10 cellular contexts compared by ENCODE assay signal in the genomic region with DNA sequence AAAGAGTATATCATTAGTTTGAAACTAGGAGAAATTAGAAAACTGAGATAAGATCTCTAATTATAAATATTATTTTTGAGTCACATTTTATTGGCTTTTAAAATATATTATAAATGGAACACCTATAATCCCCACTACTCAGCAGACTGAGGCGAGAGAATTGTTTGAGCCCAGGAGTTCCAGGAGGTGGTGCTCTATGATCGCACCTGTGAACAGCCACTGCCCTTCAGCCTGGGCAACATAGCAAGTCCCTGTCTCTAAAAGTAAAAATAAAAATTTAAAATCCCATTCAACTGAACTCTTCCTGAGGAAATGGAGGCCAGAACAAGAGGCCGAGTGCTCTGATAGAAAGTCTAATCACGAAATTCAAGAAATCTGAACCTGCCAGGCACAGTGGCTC. TPM values are rescaled to one million over a fixed set of nuclear protein-coding genes. Genes with fewer than 3 reads are reported as not detected.
A peak's percentile ranks its signal among the peaks of the same experiment; 100 is the strongest.
DNase-seq lines count a peak whose midpoint lies in the region; TF ChIP-seq lines count a peak whose summit lies in the region.
"Had no signal": no experiment of that assay in that cellular context is flagged by ENCODE, and none has a peak within 500 bp of the region (broad histone marks: within the 10 kb centered on the region; RNA-seq: fewer than 3 reads in every experiment).

No MANE protein-coding gene starts in this region.

- H3K4me3 ChIP-seq in left ventricle myocardium inferior = no peak overlapping the region
- no peak overlapping the region for H3K4me3 ChIP-seq in right atrium auricular region
- H3K4me3 ChIP-seq: thyroid gland had no signal

- TF ChIP-seq CTCF in left ventricle myocardium inferior (IDR thresholded peaks at IDR 0.05; ENCODE audit: borderline replicate concordance) (peak; percentile 33), right atrium auricular region (IDR thresholded peaks at IDR 0.05) (no peak)

- H3K27me3 ChIP-seq in left ventricle myocardium inferior (ENCODE audit: low read depth) = no peaks in the 10 kb centered on the region
- no peaks in the 10 kb centered on the region for H3K27me3 ChIP-seq in right atrium auricular region
- H3K27me3 ChIP-seq: thyroid gland had no signal

- intact Hi-C loops in left ventricle myocardium inferior (cut with micrococcal nuclease) = loop anchor here (5.0 kb wide), 1 partner anchor 401 kb away; no protein-coding TSS in a partner anchor

- DNase-seq in left ventricle myocardium inferior (no peak), right atrium auricular region (ENCODE audit: low spot score) (no peak), OCI-M1 (lab: John Stamatoyannopoulos, UW) (peak; percentile 69), erythroblast (lab: John Stamatoyannopoulos, UW) (peak; percentile 48 to 69), NCI-H2081 (lab: John Stamatoyannopoulos, UW) (no peak), NCI-H1436 (lab: John Stamatoyannopoulos, UW) (no peak), SIG-M5 treated with dmso at 0.1 percent for 504 hours (lab: John Stamatoyannopoulos, UW; ENCODE audit: unreplicated experiment) (no peak), C1 segment of cervical spinal cord (lab: John Stamatoyannopoulos, UW) (no peak)
- DNase-seq: occipital lobe had no signal

- H3K9me3 ChIP-seq in left ventricle myocardium inferior (replicated peaks) = no peaks in the 10 kb centered on the region
- no peaks in the 10 kb centered on the region for H3K9me3 ChIP-seq in right atrium auricular region
- H3K9me3 ChIP-seq: thyroid gland had no signal

- H3K36me3 ChIP-seq in left ventricle myocardium inferior (no peaks in the 10 kb centered on the region), right atrium auricular region (no peaks in the 10 kb centered on the region)
- H3K36me3 ChIP-seq: thyroid gland had no signal

- H3K4me1 ChIP-seq in left ventricle myocardium inferior (no peaks in the 10 kb centered on the region), right atrium auricular region (no peaks in the 10 kb centered on the region)
- H3K4me1 ChIP-seq: thyroid gland had no signal

- TF ChIP-seq POLR2A in erythroblast (IDR thresholded peaks at IDR 0.05; ENCODE audit: low read length) = no peak

- no peak overlapping the region for H3K27ac ChIP-seq in left ventricle myocardium inferior (replicated peaks)
- H3K27ac ChIP-seq in right atrium auricular region = no peak overlapping the region
- H3K27ac ChIP-seq: thyroid gland had no signal

RNA-seq across cellular contexts. Expression of a gene that starts 6.3 kb away (rescaled TPM):
- total RNA-seq in left ventricle myocardium inferior (0.96 TPM), right atrium auricular region (not detected)

RNA-seq across cellular contexts. Expression of a gene that starts 36.2 kb away (rescaled TPM):
- 67.9 TPM for total RNA-seq in left ventricle myocardium inferior
- 10 to 100 TPM; 59.2 to 73.5 TPM for total RNA-seq in right atrium auricular region

RNA-seq across cellular contexts. Expression of a gene that starts 49.4 kb away (rescaled TPM):
- total RNA-seq in left ventricle myocardium inferior (0.69 TPM), right atrium auricular region (1 to 10 TPM; 1.3 to 1.7 TPM)
- total RNA-seq: occipital lobe had no signal

Comparison
In these comparisons a context has a peak if more than half of its experiments do, and no peak if none do; other contexts are left out.
1. DNase-seq: peak in OCI-M1 (single experiment) and erythroblast (2 of 2); none in left ventricle myocardium inferior (single experiment), right atrium auricular region (single experiment), NCI-H2081 (0 of 2), NCI-H1436 (single experiment), SIG-M5 treated with dmso at 0.1 percent for 504 hours (single experiment) and C1 segment of cervical spinal cord (0 of 14).